In the genomic region with DNA sequence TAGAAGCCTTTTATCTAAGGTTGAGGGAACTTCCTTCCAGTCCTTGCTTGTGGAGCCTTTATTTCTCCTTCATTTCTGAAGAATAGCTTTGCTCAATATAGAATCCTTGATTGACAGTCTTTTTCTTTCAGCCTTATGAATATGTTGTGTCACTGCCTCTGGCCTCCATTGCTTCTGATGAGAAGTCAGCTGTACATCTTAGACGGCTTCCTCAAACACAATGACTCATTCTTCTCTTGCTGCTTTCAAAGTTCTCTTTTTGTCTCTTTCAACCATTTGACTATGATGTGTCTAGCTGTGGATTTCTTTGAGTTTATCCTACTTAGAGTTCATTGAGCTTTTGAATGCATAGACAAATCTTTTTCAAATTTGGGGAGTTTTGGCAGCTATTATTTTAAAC, we compare ENCODE assay signal across 19 cellular contexts.
A peak's percentile ranks its signal among the peaks of the same experiment; 100 is the strongest.
DNase-seq lines count a peak whose midpoint lies in the region; ATAC-seq, FAIRE-seq and TF ChIP-seq lines count a peak whose summit lies in the region.
"Had no signal": no experiment of that assay in that cellular context is flagged by ENCODE, and none has a peak within 500 bp of the region (broad histone marks: within the 10 kb centered on the region; RNA-seq: fewer than 3 reads in every experiment).

No MANE protein-coding gene starts in this region.

- no peak for DNase-seq in activated CD4-positive, alpha-beta T cell treated with anti-CD3 and anti-CD28 coated beads, Interleukin-2, amount 10 ng/mL, durations not matched to agents 24 days and 14 days
- no peak for DNase-seq in activated CD4-positive, alpha-beta T cell treated with anti-CD3 and anti-CD28 coated beads for 4 hours
- DNase-seq in MV-4-11 (lab: John Stamatoyannopoulos, UW) = peak; percentile 13
- no peak for DNase-seq in K562 (ENCODE audit: extremely low read depth in 1 of 4, low spot score in 3 of 4)
- DNase-seq in BE2C = no peak
- no peak for DNase-seq in foreskin melanocyte
- DNase-seq in erythroblast (lab: John Stamatoyannopoulos, UW) = no peak
- DNase-seq: CD4-positive, CD25-positive, alpha-beta regulatory T cell; CD8-positive, alpha-beta memory T cell; DMS53; DMS79 treated with DMSO at 0.1 percent for 48 hours; GF-D8 had no signal

- ATAC-seq in K562 = no peak
- ATAC-seq: GM23338 had no signal

- no peak for FAIRE-seq in K562 (lab: Jason Lieb, UNC)
- FAIRE-seq: GM12891, GM18507 had no signal

- H3K4me1 Mint-ChIP-seq in activated CD4-positive, alpha-beta T cell treated with anti-CD3 and anti-CD28 coated beads, Interleukin-2, amount 10 ng/mL, durations not matched to agents 24 days and 14 days = no peaks in the 10 kb centered on the region
- H3K4me1 Mint-ChIP-seq: CD4-positive, CD25-positive, alpha-beta regulatory T cell; CD8-positive, alpha-beta memory T cell; GM23338 had no signal

- H3K9me3 ChIP-seq in HEK293 (ENCODE audit: control insufficient read depth, insufficient read depth, low read depth, low read length) (no peaks in the 10 kb centered on the region), K562 (replicated peaks; ENCODE audit: control insufficient read depth, insufficient read depth, low read depth, low read length) (no peaks in the 10 kb centered on the region), BE2C (no peaks in the 10 kb centered on the region)
- H3K9me3 ChIP-seq: HAP-1 had no signal

- H3K4me3 Mint-ChIP-seq in activated CD4-positive, alpha-beta T cell treated with anti-CD3 and anti-CD28 coated beads, Interleukin-2, amount 10 ng/mL, durations not matched to agents 24 days and 14 days = no peak overlapping the region
- H3K4me3 Mint-ChIP-seq: CD4-positive, CD25-positive, alpha-beta regulatory T cell; CD8-positive, alpha-beta memory T cell; GM23338 had no signal

- H3K27ac ChIP-seq in HEK293 (ENCODE audit: extremely low read depth, low read depth, low read length) = no peak overlapping the region
- no peak overlapping the region for H3K27ac ChIP-seq in K562 (ENCODE audit: extremely low read depth, low read depth, low read length)
- H3K27ac ChIP-seq: BLaER1, C4-2B had no signal

- no peak for TF ChIP-seq EP300 in K562 (IDR thresholded peaks at IDR 0.05; ENCODE audit: low read length)

- no peaks in the 10 kb centered on the region for H3K36me3 ChIP-seq in HEK293 (ENCODE audit: control insufficient read depth in 2 of 2, insufficient read depth in 1 of 2, low read length in 2 of 2)
- H3K36me3 ChIP-seq in K562 (ENCODE audit: control insufficient read depth, insufficient read depth, low read length) = no peaks in the 10 kb centered on the region
- no peaks in the 10 kb centered on the region for H3K36me3 ChIP-seq in BE2C
- H3K36me3 ChIP-seq: BLaER1, HAP-1 had no signal

- no peak overlapping the region for H3K9ac ChIP-seq in K562 (ENCODE audit: insufficient read depth in 1 of 2, low read depth in 2 of 2, low read length in 2 of 2)
- H3K9ac ChIP-seq: BLaER1 had no signal

- POLR2A ChIA-PET in HEK293 (lab: Yijun Ruan, JAX) (no interaction called here), K562 (lab: Yijun Ruan, JAX) (no interaction called here)

- TF ChIP-seq RAD21 in K562 (CRISPR knock-in tag; conservative IDR thresholded peaks at IDR 0.05 in 1 of 2, IDR thresholded peaks at IDR 0.05 in 1 of 2) = no peak

- no peaks in the 10 kb centered on the region for H4K20me1 ChIP-seq in K562 (replicated peaks; ENCODE audit: control insufficient read depth, insufficient read depth, low read length)

- H2AFZ ChIP-seq in K562 (ENCODE audit: low read depth, low read length) = no peak overlapping the region
- H2AFZ ChIP-seq: GM23338 had no signal

- in situ Hi-C loops in K562 (cut with MboI) = no loop called here

- H3K27me3 ChIP-seq in K562 (ENCODE audit: control insufficient read depth in 2 of 2, insufficient read depth in 2 of 2, low read length in 2 of 2) = no peaks in the 10 kb centered on the region; a peak in 1 of 5 replicates
- H3K27me3 ChIP-seq in BE2C = no peaks in the 10 kb centered on the region

- WGBS in K562 (ENCODE audit: insufficient coverage, low coverage, missing lambda C conversion rate) = 0% methylated on average over 1 of the region's 1 CpG

- H3K27ac Mint-ChIP-seq in activated CD4-positive, alpha-beta T cell treated with anti-CD3 and anti-CD28 coated beads, Interleukin-2, amount 10 ng/mL, durations not matched to agents 24 days and 14 days = peak overlapping the region; percentile 24
- H3K27ac Mint-ChIP-seq: CD4-positive, CD25-positive, alpha-beta regulatory T cell; CD8-positive, alpha-beta memory T cell; GM23338 had no signal

- H3K9me1 ChIP-seq in K562 (ENCODE audit: control insufficient read depth, insufficient read depth, low read length) = no peaks in the 10 kb centered on the region

- no peaks in the 10 kb centered on the region for H3K79me2 ChIP-seq in K562 (ENCODE audit: control insufficient read depth, insufficient read depth, low read length)

- CTCF ChIA-PET in HEK293 (lab: Yijun Ruan, JAX) (interaction anchor here (0.6 to 1.3 kb wide), 4 partner anchors 9 to 1908 kb away, joined by 3 read pairs; no protein-coding TSS in a partner anchor), K562 (lab: Yijun Ruan, JAX; ENCODE audit: low intra/inter-chr PET ratio) (no interaction called here)

- TF ChIP-seq CTCF in HEK293 (tag by site-specific recombination; IDR thresholded peaks at IDR 0.05) = no peak
- no peak for TF ChIP-seq CTCF in K562 (IDR thresholded peaks at IDR 0.05 in 2 of 3, conservative IDR thresholded peaks at IDR 0.05 in 1 of 3; ENCODE audit: insufficient read depth in 2 of 3, low read depth in 1 of 3, low read length in 3 of 3)
- no peak for TF ChIP-seq CTCF in BE2C (IDR thresholded peaks at IDR 0.05; ENCODE audit: low read depth, low read length)

- H3K36me3 Mint-ChIP-seq in activated CD4-positive, alpha-beta T cell treated with anti-CD3 and anti-CD28 coated beads, Interleukin-2, amount 10 ng/mL, durations not matched to agents 24 days and 14 days (ENCODE audit: low read depth) = no peaks in the 10 kb centered on the region
- H3K36me3 Mint-ChIP-seq: CD4-positive, CD25-positive, alpha-beta regulatory T cell; CD8-positive, alpha-beta memory T cell had no signal

- TF ChIP-seq POLR2A in K562 (conservative IDR thresholded peaks at IDR 0.05) = no peak
- TF ChIP-seq POLR2A in erythroblast (IDR thresholded peaks at IDR 0.05; ENCODE audit: low read length) = no peak

- no peaks in the 10 kb centered on the region for H3K9me3 Mint-ChIP-seq in activated CD4-positive, alpha-beta T cell treated with anti-CD3 and anti-CD28 coated beads, Interleukin-2, amount 10 ng/mL, durations not matched to agents 24 days and 14 days

- no peak overlapping the region for H3K4me2 ChIP-seq in K562 (ENCODE audit: insufficient read depth, low read length)
- H3K4me2 ChIP-seq: BLaER1, GM23338 had no signal

- H3K4me1 ChIP-seq in HEK293 (ENCODE audit: control insufficient read depth, insufficient read depth, low read length) (no peaks in the 10 kb centered on the region), K562 (replicated peaks in 1 of 2; ENCODE audit: control insufficient read depth in 2 of 2, insufficient read depth in 2 of 2, low read length in 2 of 2) (no peaks in the 10 kb centered on the region), BE2C (no peaks in the 10 kb centered on the region)
- H3K4me1 ChIP-seq: BLaER1, HAP-1 had no signal

- no peaks in the 10 kb centered on the region for H3K27me3 Mint-ChIP-seq in activated CD4-positive, alpha-beta T cell treated with anti-CD3 and anti-CD28 coated beads, Interleukin-2, amount 10 ng/mL, durations not matched to agents 24 days and 14 days

- BruUV-seq in K562 (replicated peaks; lab: Mats Ljungman, UMichigan) = no TSS peak

- intact Hi-C loops in activated CD4-positive, alpha-beta T cell treated with anti-CD3 and anti-CD28 coated beads, Interleukin-2, amount 10 ng/mL, durations not matched to agents 24 days and 14 days (cut with micrococcal nuclease) = no loop called here
- intact Hi-C loops in K562 (cut with micrococcal nuclease) = no loop called here

- H3K4me3 ChIP-seq in HEK293 (ENCODE audit: low read depth, low read length) (no peak overlapping the region), K562 (no peak overlapping the region), BE2C (ENCODE audit: low read depth, low read length) (no peak overlapping the region)
- H3K4me3 ChIP-seq: BLaER1, GM23338, HAP-1 had no signal

TF ChIP-seq in HEK293, 187 proteins besides CTCF, POLR2A, EP300 and RAD21:
- TF ChIP-seq ZNF544 (tag by site-specific recombination; IDR thresholded peaks at IDR 0.05) (no peak), HOXD13 (CRISPR knock-in tag; IDR thresholded peaks at IDR 0.05; ENCODE audit: borderline replicate concordance) (no peak), TRIM28 (IDR thresholded peaks at IDR 0.05; ENCODE audit: borderline replicate concordance, low read length) (peak; percentile 98), SETDB1 (IDR thresholded peaks at IDR 0.05; ENCODE audit: insufficient read length, low read length) (peak; percentile 76), ZBTB21 (tag by site-specific recombination; IDR thresholded peaks at IDR 0.05) (no peak), ZBTB8A (tag by site-specific recombination; IDR thresholded peaks at IDR 0.05) (no peak), TCF7L2 (IDR thresholded peaks at IDR 0.05; ENCODE audit: borderline replicate concordance, low read depth, low read length) (0 out of 2 replicates have a peak, but pooled peaks have one; percentile 28), ZFP69B (tag by site-specific recombination; IDR thresholded peaks at IDR 0.05) (no peak)

TF ChIP-seq in K562, 482 proteins besides CTCF, POLR2A, EP300 and RAD21 (continues in another document):
- TF ChIP-seq TGIF2 (CRISPR knock-in tag; IDR thresholded peaks at IDR 0.05) (no peak), DACH1 (IDR thresholded peaks at IDR 0.05; ENCODE audit: partially characterized antibody) (no peak), ZNF184 (CRISPR knock-in tag; IDR thresholded peaks at IDR 0.05) (no peak), JUND (IDR thresholded peaks at IDR 0.05; ENCODE audit: borderline replicate concordance, low read depth, low read length) (0 out of 2 replicates have a peak, but pooled peaks have one; percentile 9), JUND (tag; IDR thresholded peaks at IDR 0.05; ENCODE audit: borderline replicate concordance, low read depth, low read length) (no peak), RFX7 (CRISPR knock-in tag; IDR thresholded peaks at IDR 0.05) (no peak)
